In genomic region chr16:8717892-8718400, GRCh38 we compare ENCODE assay signal across 25 cellular contexts.
"Had no signal": no experiment of that assay in that cellular context is flagged by ENCODE, and none has a peak within 500 bp of the region (broad histone marks: within the 10 kb centered on the region; RNA-seq: fewer than 3 reads in every experiment).

No MANE protein-coding gene starts in this region.

- H3K36me3 Mint-ChIP-seq: natural killer cell had no signal

- H3K79me2 ChIP-seq: parathyroid adenoma had no signal

- H3K27me3 Mint-ChIP-seq: progenitor cell of endocrine pancreas; stimulated activated naive B cell treated with anti-CD40 and anti-IgM and Interleukin-4, amounts not matched to agents 10 μg/mL and 1 μg/mL and 100 μg/mL, for 72 hours; stimulated activated naive CD8-positive, alpha-beta T cell treated with anti-CD3 and anti-CD28 coated beads, Interleukin-15, Interleukin-2, amounts not matched to agents 100 ng/mL and 50 ng/mL, for 24 hours had no signal

- H3K4me3 Mint-ChIP-seq: endodermal cell; natural killer cell; stimulated activated naive B cell treated with anti-CD40 and anti-IgM and Interleukin-4, amounts not matched to agents 10 μg/mL and 1 μg/mL and 100 μg/mL, for 72 hours; stimulated activated naive CD8-positive, alpha-beta T cell treated with anti-CD3 and anti-CD28 coated beads, Interleukin-15, Interleukin-2, amounts not matched to agents 100 ng/mL and 50 ng/mL, for 24 hours had no signal

- H3K27me3 ChIP-seq: esophagus squamous epithelium, hepatocyte, left lung, spleen, tibial nerve, upper lobe of left lung had no signal

- H3K9me3 Mint-ChIP-seq: endodermal cell; neural crest cell; stimulated activated naive CD8-positive, alpha-beta T cell treated with anti-CD3 and anti-CD28 coated beads, Interleukin-15, Interleukin-2, amounts not matched to agents 100 ng/mL and 50 ng/mL, for 24 hours had no signal

- H3K27ac Mint-ChIP-seq: endodermal cell; natural killer cell; progenitor cell of endocrine pancreas; stimulated activated naive B cell treated with anti-CD40 and anti-IgM and Interleukin-4, amounts not matched to agents 10 μg/mL and 1 μg/mL and 100 μg/mL, for 72 hours; stimulated activated naive CD8-positive, alpha-beta T cell treated with anti-CD3 and anti-CD28 coated beads, Interleukin-15, Interleukin-2, amounts not matched to agents 100 ng/mL and 50 ng/mL, for 24 hours had no signal

- H3K4me1 Mint-ChIP-seq: natural killer cell had no signal

- H3K36me3 ChIP-seq: left lung, upper lobe of left lung had no signal

- H3K27ac ChIP-seq: epithelial cell of prostate, esophagus squamous epithelium, hepatocyte, left lung, parathyroid adenoma, skin epidermis, spleen, thoracic aorta, tibial nerve, upper lobe of left lung had no signal

- H3K4me1 ChIP-seq: left lung, parathyroid adenoma, upper lobe of left lung had no signal

- H3K4me2 ChIP-seq: hepatocyte had no signal

- H2AFZ ChIP-seq: hepatocyte, parathyroid adenoma had no signal

- DNase-seq: caudate nucleus; cerebellar nuclear complex; effector CD8-positive, alpha-beta T cell; endodermal cell; esophagus squamous epithelium; foreskin melanocyte; kidney; left cardiac atrium; left lung; mesenchymal stem cell; midbrain; natural killer cell; spleen; stimulated activated CD4-positive, alpha-beta T cell treated with anti-CD3 and anti-CD28 coated beads, Interleukin-2, amount 100 ng/mL, for 48 hours; stimulated activated naive B cell treated with anti-CD40 and anti-IgM and Interleukin-4, amounts not matched to agents 10 μg/mL and 1 μg/mL and 100 μg/mL, for 72 hours; upper lobe of left lung had no signal

- H3K4me3 ChIP-seq: esophagus squamous epithelium, hepatocyte, left lung, skin epidermis, spleen, thoracic aorta, tibial nerve, upper lobe of left lung had no signal

- ATAC-seq: left cardiac atrium; left lung; natural killer cell; stimulated activated naive B cell treated with anti-CD40 and anti-IgM and Interleukin-4, amounts not matched to agents 10 μg/mL and 1 μg/mL and 100 μg/mL, for 72 hours had no signal

- H3K9ac ChIP-seq: parathyroid adenoma had no signal
